1 cellular context compared by ENCODE assay signal in genomic region chr3:125073506-125073905, GRCh38.
TF ChIP-seq lines count a peak whose summit lies in the region.

No MANE protein-coding gene starts in this region.

TF ChIP-seq in HepG2, 621 proteins besides CTCF, POLR2A, EP300 and RAD21 (continued from another document):
- 0 out of 2 replicates have a peak, but pooled peaks have one; percentile 37 for TF ChIP-seq GFI1 (CRISPR knock-in tag; IDR thresholded peaks at IDR 0.05; ENCODE audit: borderline replicate concordance)
